12 cellular contexts compared by ENCODE assay signal in the genomic region with DNA sequence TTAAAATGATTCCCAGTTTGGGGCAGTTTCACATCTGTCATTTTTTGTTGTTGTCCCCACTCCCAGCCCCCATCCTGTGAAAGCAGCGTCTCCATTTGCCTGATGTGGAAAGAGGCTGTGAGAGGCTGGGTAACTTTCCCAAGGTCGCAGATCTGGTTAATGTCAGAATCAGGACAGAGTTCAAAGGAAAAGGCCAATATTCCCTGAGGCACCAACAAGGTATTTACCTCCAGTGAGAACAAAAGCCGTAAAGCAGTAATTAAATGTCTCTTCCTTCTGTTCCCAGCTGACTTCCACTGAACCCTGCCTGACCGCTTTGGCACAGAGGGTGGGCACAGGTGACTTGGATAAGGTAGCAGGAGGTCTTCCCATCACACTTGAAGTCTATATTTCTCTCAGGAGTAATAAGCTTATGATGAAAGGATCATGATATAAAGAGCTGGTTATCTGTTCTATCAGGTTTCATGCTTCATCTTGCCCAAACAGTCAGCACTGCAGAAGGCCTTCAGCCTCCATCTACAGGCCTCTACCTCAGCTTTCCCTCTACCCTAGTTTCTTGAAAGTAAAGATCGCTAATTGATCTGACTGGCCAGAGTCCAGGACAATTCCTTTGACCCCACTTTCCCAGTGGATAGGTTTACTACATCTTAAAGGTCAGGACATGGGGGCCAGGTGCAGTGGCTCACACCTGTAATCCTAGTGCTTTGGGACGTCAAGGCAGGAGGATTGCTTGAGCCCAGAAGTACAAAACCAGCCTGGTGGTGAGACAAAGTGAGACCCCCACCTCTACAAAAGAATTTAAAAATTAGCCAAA. TPM values are rescaled to one million over a fixed set of nuclear protein-coding genes. Genes with fewer than 3 reads are reported as not detected.
A peak's percentile ranks its signal among the peaks of the same experiment; 100 is the strongest.
DNase-seq lines count a peak whose midpoint lies in the region; ATAC-seq, FAIRE-seq and TF ChIP-seq lines count a peak whose summit lies in the region.
"Had no signal": no experiment of that assay in that cellular context is flagged by ENCODE, and none has a peak within 500 bp of the region (broad histone marks: within the 10 kb centered on the region; RNA-seq: fewer than 3 reads in every experiment).

No MANE protein-coding gene starts in this region.

- no peak for FAIRE-seq in endothelial cell of umbilical vein (lab: Jason Lieb, UNC)

- no peak overlapping the region for H3K4ac ChIP-seq in neuronal stem cell (ENCODE audit: low read length)

- H2AFZ ChIP-seq in ACC112 (ENCODE audit: low read length, unreplicated experiment): no peak overlapping the region
- H2AFZ ChIP-seq in PC-3 (ENCODE audit: low read length): no peak overlapping the region
- no peak overlapping the region for H2AFZ ChIP-seq in endothelial cell of umbilical vein (ENCODE audit: low read depth, low read length)
- H2AFZ ChIP-seq in neuronal stem cell (ENCODE audit: low read length): peak overlapping the region; percentile 77

- no peak overlapping the region for H2BK15ac ChIP-seq in neuronal stem cell (ENCODE audit: low read length)

- WGBS in neuronal stem cell (ENCODE audit: extremely low coverage in 2 of 2, insufficient read length in 2 of 2, insufficient replicate concordance in 1 of 2), 2 donors: no CpG with 5 or more reads among the region's 6 CpGs
- 87 to 92% methylated on average over 6 of the region's 6 CpGs for WGBS in aorta, 2 donors

- peak overlapping the region; percentile 97 for H3K9ac ChIP-seq in PC-3 (ENCODE audit: low read length)
- H3K9ac ChIP-seq in endothelial cell of umbilical vein (replicated peaks; ENCODE audit: extremely low read depth, insufficient read depth, low read length): peak overlapping the region; percentile 93
- no peak overlapping the region for H3K9ac ChIP-seq in neuronal stem cell (ENCODE audit: low read depth, low read length, poor library complexity)

- H2BK12ac ChIP-seq in neuronal stem cell (ENCODE audit: low read length): no peak overlapping the region

- intact Hi-C loops in PC-3 (cut with micrococcal nuclease) (loop anchor here (2.0 to 10.0 kb wide), 3 partner anchors 18 to 138 kb away; no protein-coding TSS in a partner anchor), endothelial cell of umbilical vein (cut with micrococcal nuclease) (loop anchor here (2.0 kb wide), 2 partner anchors 44 to 432 kb away; no protein-coding TSS in a partner anchor), aorta (cut with DNase I) (loop anchor here (5.0 to 10.0 kb wide), 3 partner anchors 434 to 529 kb away; partner anchors contain the start of genes HIPK3 (in 2 of the 2) and CSTF3 (in 1 of the 2))

- no peak overlapping the region for H2BK5ac ChIP-seq in neuronal stem cell (ENCODE audit: low read length)

- H2BK120ac ChIP-seq in neuronal stem cell (ENCODE audit: low read depth, low read length): no peak overlapping the region

- peak; percentile 28 for TF ChIP-seq POLR2A in endothelial cell of umbilical vein (IDR thresholded peaks at IDR 0.05; ENCODE audit: low read depth, low read length)

- no peak overlapping the region for H3K23ac ChIP-seq in neuronal stem cell (ENCODE audit: low read depth, low read length, poor library complexity)

- H3K79me2 ChIP-seq in ACC112 (ENCODE audit: control insufficient read depth, insufficient read depth, low read length, unreplicated experiment) (no peaks in the 10 kb centered on the region), PC-3 (ENCODE audit: low read length) (no peaks in the 10 kb centered on the region), endothelial cell of umbilical vein (ENCODE audit: control insufficient read depth, insufficient read depth, low read length) (no peaks in the 10 kb centered on the region)

- CTCF ChIA-PET in PC-3 (lab: Charles Lee) (interaction anchor here (0.5 to 5.3 kb wide), 5 partner anchors 10 to 152 kb away, joined by 3 to 44 read pairs (median 7); partner anchors contain the start of gene C11orf91), endothelial cell of umbilical vein (lab: Charles Lee) (interaction anchor here (0.9 to 12.5 kb wide), 16 partner anchors 11 to 530 kb away, joined by 3 to 171 read pairs (median 5); partner anchors contain the start of genes C11orf91, CD59 and CSTF3)

- peak overlapping the region; percentile 77 for H3K4me2 ChIP-seq in PC-3 (ENCODE audit: low read length)
- peak overlapping the region; percentile 44 for H3K4me2 ChIP-seq in endothelial cell of umbilical vein (ENCODE audit: insufficient read depth, low read length)
- no peak overlapping the region for H3K4me2 ChIP-seq in neuronal stem cell (ENCODE audit: insufficient read depth, low read length, poor library complexity, severe bottlenecking)

- H3K36me3 ChIP-seq in ACC112 (ENCODE audit: insufficient read depth, low read length): no peaks in the 10 kb centered on the region
- no peaks in the 10 kb centered on the region for H3K36me3 ChIP-seq in PC-3 (ENCODE audit: low read depth, low read length)
- no peaks in the 10 kb centered on the region for H3K36me3 ChIP-seq in endothelial cell of umbilical vein (ENCODE audit: control insufficient read depth in 2 of 2, extremely low read depth in 1 of 2, insufficient read depth in 2 of 2, low read length in 2 of 2)
- H3K36me3 ChIP-seq in neuronal stem cell (replicated peaks in 1 of 2; ENCODE audit: control insufficient read depth in 2 of 2, insufficient read depth in 2 of 2, low read length in 2 of 2): no peaks in the 10 kb centered on the region
- no peaks in the 10 kb centered on the region for H3K36me3 ChIP-seq in aorta (ENCODE audit: control insufficient read depth in 1 of 2, insufficient read depth in 2 of 2, low read length in 1 of 2)

- H4K91ac ChIP-seq in neuronal stem cell (ENCODE audit: low read depth, low read length, poor library complexity): no peak overlapping the region

- H3K14ac ChIP-seq in neuronal stem cell (ENCODE audit: low read length): no peak overlapping the region

- no peaks in the 10 kb centered on the region for H3K9me1 ChIP-seq in endothelial cell of umbilical vein (replicated peaks; ENCODE audit: control insufficient read depth, extremely low read depth, insufficient read depth, low read length)

- POLR2A ChIA-PET in PC-3 (lab: Charles Lee; ENCODE audit: unreplicated experiment): interaction anchor here (0.6 to 3.5 kb wide), 5 partner anchors 10 to 536 kb away, joined by 3 to 45 read pairs (median 9); partner anchors contain the start of genes C11orf91 and CD59
- POLR2A ChIA-PET in endothelial cell of umbilical vein (lab: Charles Lee): interaction anchor here (0.6 to 4.5 kb wide), 5 partner anchors 10 to 349 kb away, joined by 3 to 73 read pairs (median 4); partner anchors contain the start of gene C11orf91

- no TSS peak for BruUV-seq in PC-3 (replicated peaks; lab: Mats Ljungman, UMichigan)
- no TSS peak for BruUV-seq in endothelial cell of umbilical vein (replicated peaks; lab: Mats Ljungman, UMichigan)

- peak; percentile 4 for ATAC-seq in PC-3
- no peak for ATAC-seq in GM18907 (IDR thresholded peaks at IDR 0.05; ENCODE audit: unreplicated experiment)
- no peak for ATAC-seq in aorta (ENCODE audit: low FRiP score)
- ATAC-seq in GM21367 (IDR thresholded peaks at IDR 0.05; ENCODE audit: unreplicated experiment): no peak
- ATAC-seq: activated CD8-positive, alpha-beta T cell treated with anti-CD3 and anti-CD28 coated beads for 36 hours had no signal

- H3K27ac ChIP-seq in ACC112 (ENCODE audit: low read depth, low read length) (peak overlapping the region; percentile 97), PC-3 (ENCODE audit: low read length) (peak overlapping the region; percentile 100), endothelial cell of umbilical vein (ENCODE audit: insufficient read depth, low read depth, low read length) (peak overlapping the region; percentile 91), neuronal stem cell (replicated peaks; ENCODE audit: low read length) (no peak overlapping the region), aorta (ENCODE audit: low read depth in 1 of 2, low read length in 2 of 2) (peak overlapping the region in 1 of 2 donors; percentile 89)

- dilution Hi-C loops in endothelial cell of umbilical vein (cut with MboI; ENCODE audit: extremely low pct_ligation_motif_present, low sequenced_read_pairs): no loop called here

- H3K9me3 ChIP-seq in PC-3 (ENCODE audit: low read length) (no peaks in the 10 kb centered on the region), endothelial cell of umbilical vein (replicated peaks; ENCODE audit: control insufficient read depth, insufficient read depth, low read length) (no peaks in the 10 kb centered on the region), neuronal stem cell (replicated peaks in 1 of 2; ENCODE audit: control insufficient read depth in 2 of 2, insufficient read depth in 1 of 2, low read depth in 1 of 2, low read length in 2 of 2) (peaks cover 0 to 3% of the 10 kb centered on the region in 2 donors), aorta (ENCODE audit: control insufficient read depth, low read length) (no peaks in the 10 kb centered on the region)

- H3K79me1 ChIP-seq in neuronal stem cell (ENCODE audit: low read depth, low read length): no peaks in the 10 kb centered on the region

- H3K27me3 ChIP-seq in ACC112 (ENCODE audit: insufficient read depth, low read length) (no peaks in the 10 kb centered on the region), PC-3 (ENCODE audit: low read length) (no peaks in the 10 kb centered on the region), endothelial cell of umbilical vein (ENCODE audit: control insufficient read depth in 2 of 2, insufficient read depth in 2 of 2, low read length in 2 of 2) (no peaks in the 10 kb centered on the region), neuronal stem cell (ENCODE audit: control insufficient read depth in 3 of 3, insufficient read depth in 3 of 3, low read depth in 1 of 3, low read length in 3 of 3) (no peaks in the 10 kb centered on the region), aorta (ENCODE audit: control insufficient read depth in 1 of 2, insufficient read depth in 2 of 2, low read length in 1 of 2) (no peaks in the 10 kb centered on the region)

- H2AK5ac ChIP-seq in neuronal stem cell (ENCODE audit: low read depth, low read length): no peak overlapping the region

- H3F3A ChIP-seq in PC-3 (ENCODE audit: low read length, unreplicated experiment): peaks cover 22% of the 10 kb centered on the region

- H3K4me3 ChIP-seq in ACC112 (ENCODE audit: low read depth, low read length) (peak overlapping the region; percentile 34; the same call in 1 of the 2 replicates), PC-3 (ENCODE audit: low read length) (peak overlapping the region; percentile 24; the same call in 1 of the 2 replicates), endothelial cell of umbilical vein (replicated peaks in 1 of 3; ENCODE audit: insufficient read depth in 1 of 3, low read depth in 1 of 3, low read length in 3 of 3) (no peak overlapping the region), neuronal stem cell (ENCODE audit: low read length in 2 of 2) (no peak overlapping the region), aorta (ENCODE audit: low read length in 2 of 2) (no peak overlapping the region)

- H3K18ac ChIP-seq in neuronal stem cell (ENCODE audit: low read length): peak overlapping the region; percentile 23

- DNase-seq in PC-3 (peak; percentile 78), endothelial cell of umbilical vein (ENCODE audit: low read depth, low spot score) (no peak), neuronal stem cell (ENCODE audit: low spot score) (no peak), iPS-NIHi11 (ENCODE audit: low spot score) (no peak), aorta (no peak)
- DNase-seq: activated CD8-positive, alpha-beta T cell treated with anti-CD3 and anti-CD28 coated beads for 36 hours; H9 had no signal

- no peaks in the 10 kb centered on the region for H3K9me2 ChIP-seq in PC-3 (replicated peaks; ENCODE audit: low read length)

- TF ChIP-seq CTCF in PC-3 (conservative IDR thresholded peaks at IDR 0.05; ENCODE audit: low read depth, low read length): no peak
- no peak for TF ChIP-seq CTCF in endothelial cell of umbilical vein (IDR thresholded peaks at IDR 0.05; ENCODE audit: extremely low read depth in 1 of 2, insufficient read depth in 1 of 2, low read depth in 1 of 2, low read length in 2 of 2)

- H4K20me1 ChIP-seq in PC-3 (ENCODE audit: low read length) (no peaks in the 10 kb centered on the region), endothelial cell of umbilical vein (replicated peaks; ENCODE audit: control insufficient read depth, extremely low read depth, insufficient read depth, low read length) (no peaks in the 10 kb centered on the region)

- peaks cover 68% of the 10 kb centered on the region for H3K4me1 ChIP-seq in ACC112 (ENCODE audit: control insufficient read depth, insufficient read depth, low read length, unreplicated experiment)
- peaks cover 60% of the 10 kb centered on the region for H3K4me1 ChIP-seq in PC-3 (ENCODE audit: insufficient read depth, low read length)
- H3K4me1 ChIP-seq in endothelial cell of umbilical vein (ENCODE audit: control insufficient read depth, extremely low read depth, insufficient read depth, low read length): peaks cover 69% of the 10 kb centered on the region
- peaks cover 19 to 22% of the 10 kb centered on the region in 2 donors for H3K4me1 ChIP-seq in neuronal stem cell (ENCODE audit: control insufficient read depth in 2 of 2, insufficient read depth in 1 of 2, low read depth in 1 of 2, low read length in 2 of 2)
- peaks cover 0 to 3% of the 10 kb centered on the region in 2 donors for H3K4me1 ChIP-seq in aorta (ENCODE audit: control insufficient read depth in 1 of 2, insufficient read depth in 2 of 2, low read length in 2 of 2)

- no peak overlapping the region for H4K8ac ChIP-seq in neuronal stem cell (ENCODE audit: low read depth, low read length)

RNA-seq across cellular contexts. Expression of gene C11orf91, which starts 9.4 kb away (rescaled TPM):
- 1.0 TPM in 1 of 2 replicates, not detected in the other for total RNA-seq in PC-3 (2014; rRNA removed)
- 1.4 and 2.1 TPM in 2 replicates for total RNA-seq in endothelial cell of umbilical vein
- polyA plus RNA-seq in endothelial cell of umbilical vein: 0.21 and 0.94 TPM in 2 replicates
- polyA plus RNA-seq in endothelial cell of umbilical vein (2011; cell fraction: cytosol; rRNA removed): 0.12 TPM in 1 of 2 replicates, not detected in the other
- polyA plus RNA-seq in endothelial cell of umbilical vein (2011; cell fraction: nucleus; rRNA removed): 0.36 and 0.84 TPM in 2 replicates
- polyA plus RNA-seq in endothelial cell of umbilical vein (2012): 0.48 and 0.59 TPM in 2 replicates
- polyA minus RNA-seq in endothelial cell of umbilical vein: not detected in 2 replicates
- not detected for polyA minus RNA-seq in endothelial cell of umbilical vein (2011; cell fraction: cytosol; rRNA and poly(A)+ RNA removed)
- 2.5 and 9.7 TPM in 2 replicates for polyA minus RNA-seq in endothelial cell of umbilical vein (2011; cell fraction: nucleus; rRNA and poly(A)+ RNA removed)
- polyA plus RNA-seq in neuronal stem cell (2013, experiment 1 of 2): 0.47 TPM
- polyA plus RNA-seq in neuronal stem cell (2013, experiment 2 of 2): 0.30 TPM
- under 1 TPM in 1 of 2 donors, not detected in 1; 0.97 TPM for total RNA-seq in aorta
- not detected for polyA plus RNA-seq in aorta
- total RNA-seq: activated CD8-positive, alpha-beta T cell treated with anti-CD3 and anti-CD28 coated beads for 36 hours; dermis microvascular lymphatic vessel endothelial cell; H9; myocyte had no signal

RNA-seq across cellular contexts. Expression of gene CD59, which starts 45.0 kb away (rescaled TPM):
- total RNA-seq in PC-3 (2014; rRNA removed) (134 and 170 TPM in 2 replicates), endothelial cell of umbilical vein (1,084 and 1,141 TPM in 2 replicates), aorta (100 to 1,000 TPM; 665 to 881 TPM)
- polyA plus RNA-seq in endothelial cell of umbilical vein (898 and 992 TPM in 2 replicates), aorta (100 to 1,000 TPM; 213 to 543 TPM)
- 1,189 and 1,210 TPM in 2 replicates for polyA plus RNA-seq in endothelial cell of umbilical vein (2011; cell fraction: cytosol; rRNA removed)
- polyA plus RNA-seq in endothelial cell of umbilical vein (2011; cell fraction: nucleus; rRNA removed): 468 and 574 TPM in 2 replicates
- polyA plus RNA-seq in endothelial cell of umbilical vein (2012): 1,678 and 2,079 TPM in 2 replicates
- polyA minus RNA-seq in endothelial cell of umbilical vein: 1,358 and 1,650 TPM in 2 replicates
- 111 TPM for polyA minus RNA-seq in endothelial cell of umbilical vein (2011; cell fraction: cytosol; rRNA and poly(A)+ RNA removed)
- polyA minus RNA-seq in endothelial cell of umbilical vein (2011; cell fraction: nucleus; rRNA and poly(A)+ RNA removed): 286 and 554 TPM in 2 replicates
- 75.8 TPM for polyA plus RNA-seq in neuronal stem cell (2013, experiment 1 of 2)
- 77.5 TPM for polyA plus RNA-seq in neuronal stem cell (2013, experiment 2 of 2)

Comparison
In these comparisons a context has a peak if more than half of its experiments do, and no peak if none do; other contexts are left out.
1. H3K4me3 ChIP-seq: peak in ACC112 (single experiment) and PC-3 (single experiment); none in endothelial cell of umbilical vein (0 of 3), neuronal stem cell (0 of 2) and aorta (0 of 2).